In the genomic region with DNA sequence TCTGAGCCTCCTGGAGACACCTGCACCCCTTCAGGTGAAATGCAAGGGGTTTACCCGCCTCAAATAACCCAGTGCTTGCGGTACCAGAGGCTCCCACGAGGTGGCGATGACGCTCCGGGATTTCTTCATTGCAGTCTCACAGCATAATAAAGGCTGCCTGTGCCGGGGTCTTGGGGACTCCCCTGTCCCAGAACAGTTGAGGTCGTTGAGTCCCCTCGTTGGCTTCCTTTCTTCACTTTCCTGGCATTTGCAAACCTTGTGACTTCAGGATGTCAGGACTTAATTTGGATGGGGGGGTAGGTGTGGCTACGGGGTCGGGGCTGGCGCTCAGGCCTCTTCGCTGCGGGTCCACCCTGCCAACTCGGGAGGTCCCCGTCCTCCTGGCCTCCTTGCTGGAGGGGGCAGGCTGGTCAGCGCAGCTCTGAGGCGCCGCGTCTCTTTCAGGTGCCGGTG, we compare ENCODE assay signal across 9 cellular contexts. TPM values are rescaled to one million over a fixed set of nuclear protein-coding genes. Genes with fewer than 3 reads are reported as not detected.
DNase-seq lines count a peak whose midpoint lies in the region; ATAC-seq, FAIRE-seq and TF ChIP-seq lines count a peak whose summit lies in the region.
"Had no signal": no experiment of that assay in that cellular context is flagged by ENCODE, and none has a peak within 500 bp of the region (broad histone marks: within the 10 kb centered on the region; RNA-seq: fewer than 3 reads in every experiment).

No MANE protein-coding gene starts in this region.

- peak; percentile 99 for FAIRE-seq in GM19239 (lab: Jason Lieb, UNC)

- no peaks in the 10 kb centered on the region for H3K36me3 Mint-ChIP-seq in endodermal cell (ENCODE audit: low read depth)

- CTCF ChIA-PET in AG04449 (lab: Yijun Ruan, JAX): interaction anchor here (0.8 to 21.6 kb wide), 20 partner anchors 19 to 172 kb away, joined by 3 to 1029 read pairs (median 14); a partner anchor contains a TSS

- ATAC-seq in GM21529 (IDR thresholded peaks at IDR 0.05; ENCODE audit: unreplicated experiment): no peak

- TF ChIP-seq CTCF in AG04449 (IDR thresholded peaks at IDR 0.05; ENCODE audit: insufficient read depth, low read length, missing control alignments): peak; percentile 84
- TF ChIP-seq CTCF in endodermal cell (conservative IDR thresholded peaks at IDR 0.05): peak; percentile 87

- H3K4me1 Mint-ChIP-seq in endodermal cell: no peaks in the 10 kb centered on the region

- POLR2A ChIA-PET in AG04449 (lab: Yijun Ruan, JAX): no interaction called here

- H3K4me1 ChIP-seq in endodermal cell (ENCODE audit: control insufficient read depth, insufficient read depth, low read length): no peaks in the 10 kb centered on the region

- 47 to 50% methylated on average over 17 to 21 of the region's 21 CpGs for WGBS in endodermal cell (ENCODE audit: insufficient coverage in 1 of 2, insufficient read length in 1 of 2), 2 experiments

- DNase-seq in AG04449 (ENCODE audit: low read depth, low spot score) (no peak), GM19239 (ENCODE audit: insufficient read length, low spot score) (peak; percentile 97), NOMO-1 treated with DMSO at 0.1 percent for 48 hours (lab: John Stamatoyannopoulos, UW; ENCODE audit: unreplicated experiment) (peak; percentile 48), endodermal cell (peak; percentile 97), mucosa of gallbladder (ENCODE audit: low spot score) (peak; percentile 72)
- peak; percentile 59 for DNase-seq in activated CD8-positive, alpha-beta memory T cell treated with anti-CD3 and anti-CD28 coated beads, Interleukin-2, amount 50 U/mL, for 1 hour (ENCODE audit: extremely low read depth)
- peak; percentile 73 to 74 for DNase-seq in stimulated activated CD8-positive, alpha-beta memory T cell treated with anti-CD3 and anti-CD28 coated beads, Interleukin-7, amount 100 ng/mL, for 1 hour (ENCODE audit: low read depth in 2 of 2)

- H3K27me3 ChIP-seq in endodermal cell (ENCODE audit: control insufficient read depth, insufficient read depth, low read length, poor library complexity, severe bottlenecking): peaks cover 5% of the 10 kb centered on the region

- H3K9me3 ChIP-seq in endodermal cell (ENCODE audit: control insufficient read depth, low read length): no peaks in the 10 kb centered on the region

- H3K27ac ChIP-seq in endodermal cell (ENCODE audit: low read depth, low read length): no peak overlapping the region

- no peaks in the 10 kb centered on the region for H3K36me3 ChIP-seq in endodermal cell (ENCODE audit: control insufficient read depth, insufficient read depth, low read length)

- H3K9me3 Mint-ChIP-seq in endodermal cell: no peaks in the 10 kb centered on the region

- H3K27ac Mint-ChIP-seq in endodermal cell: no peak overlapping the region

- no peak overlapping the region for H3K9ac ChIP-seq in endodermal cell (ENCODE audit: extremely low read depth, low read length, poor library complexity, severe bottlenecking)

- H3K4me3 ChIP-seq in AG04449 (ENCODE audit: low read depth, low read length) (no peak overlapping the region), endodermal cell (ENCODE audit: low read length) (no peak overlapping the region)

- H3K27me3 Mint-ChIP-seq in endodermal cell (ENCODE audit: insufficient read depth): peaks cover 31% of the 10 kb centered on the region

- H3K4me3 Mint-ChIP-seq in endodermal cell: no peak overlapping the region

RNA-seq across cellular contexts. Expression of a gene that starts 1.3 kb away (rescaled TPM):
- 1 to 10 TPM in 1 of 2 donors, under 1 TPM in 1; 0.42 to 1.2 TPM for total RNA-seq in endodermal cell
- 0.11 TPM for polyA plus RNA-seq in endodermal cell (2013, experiment 1 of 2)
- polyA plus RNA-seq in endodermal cell (2013, experiment 2 of 2): 0.12 TPM
- total RNA-seq in mucosa of gallbladder: not detected
- total RNA-seq: urinary bladder had no signal
- polyA plus RNA-seq: urinary bladder had no signal

RNA-seq across cellular contexts. Expression of a gene that starts 12.4 kb away (rescaled TPM):
- total RNA-seq in endodermal cell (1 to 10 TPM; 1.5 to 1.9 TPM), mucosa of gallbladder (2.2 TPM)
- 4.4 TPM for polyA plus RNA-seq in endodermal cell (2013, experiment 1 of 2)
- 4.3 TPM for polyA plus RNA-seq in endodermal cell (2013, experiment 2 of 2)

RNA-seq across cellular contexts. Expression of a gene that starts 37.6 kb away (rescaled TPM):
- 10 to 100 TPM; 44.8 to 63.2 TPM for total RNA-seq in endodermal cell
- 32.1 TPM for polyA plus RNA-seq in endodermal cell (2013, experiment 1 of 2)
- 33.4 TPM for polyA plus RNA-seq in endodermal cell (2013, experiment 2 of 2)
- total RNA-seq in mucosa of gallbladder: 34.1 TPM

RNA-seq across cellular contexts. Expression of a gene that starts 43.3 kb away (rescaled TPM):
- 100 to 1,000 TPM; 243 to 278 TPM for total RNA-seq in endodermal cell
- 454 TPM for polyA plus RNA-seq in endodermal cell (2013, experiment 1 of 2)
- polyA plus RNA-seq in endodermal cell (2013, experiment 2 of 2): 428 TPM
- 261 TPM for total RNA-seq in mucosa of gallbladder
